ENCODE assay signal across 2 cellular contexts in the genomic region with DNA sequence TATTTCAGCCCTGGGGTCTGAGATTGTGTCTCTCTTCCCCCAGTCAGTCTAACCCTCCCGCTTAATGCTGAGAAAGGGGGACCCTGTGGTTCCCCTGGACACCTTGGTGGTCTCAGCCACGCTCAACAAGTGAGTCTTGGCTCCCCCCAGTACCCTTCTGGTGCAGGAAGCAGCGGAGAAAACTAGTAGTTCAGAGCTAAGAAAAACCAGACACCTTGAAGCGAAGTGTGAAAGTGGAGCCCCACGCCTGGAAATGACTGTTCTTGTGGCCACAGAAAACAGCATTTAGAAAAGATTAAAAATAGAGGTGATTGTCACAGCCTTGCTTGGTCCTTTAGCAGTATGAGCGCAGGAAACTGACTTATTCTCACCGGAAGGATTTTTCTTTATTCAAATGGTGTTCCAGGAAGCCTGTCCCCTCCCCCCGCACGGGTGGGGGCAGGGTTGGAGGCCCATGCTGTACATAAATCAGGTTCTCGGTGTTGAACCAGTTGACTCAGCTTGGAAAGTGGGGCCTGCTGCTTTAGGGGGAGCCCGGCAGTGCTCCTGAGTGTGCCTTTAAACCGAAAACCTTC.
A peak's percentile ranks its signal among the peaks of the same experiment; 100 is the strongest.
TF ChIP-seq lines count a peak whose summit lies in the region.

No MANE protein-coding gene starts in this region.

TF ChIP-seq in K562, 482 proteins besides CTCF, POLR2A, EP300 and RAD21 (continues in another document):
- TF ChIP-seq ARID1B (IDR thresholded peaks at IDR 0.05) (0 out of 2 replicates have a peak, but pooled peaks have one; percentile 23), MXI1 (IDR thresholded peaks at IDR 0.05; ENCODE audit: low read depth, low read length) (0 out of 2 replicates have a peak, but pooled peaks have one; percentile 42), KAT7 (CRISPR knock-in tag; IDR thresholded peaks at IDR 0.05; ENCODE audit: borderline replicate concordance) (no peak), TRIM24 (IDR thresholded peaks at IDR 0.05) (peak in 1 of 2 experiments; percentile 57; a peak in 2 of 4 replicates), SMAD3 (CRISPR knock-in tag; conservative IDR thresholded peaks at IDR 0.05) (no peak), NEUROD1 (IDR thresholded peaks at IDR 0.05; ENCODE audit: borderline replicate concordance, low read depth, low read length, partially characterized antibody) (peak; percentile 49), ZNF780A (CRISPR knock-in tag; IDR thresholded peaks at IDR 0.05) (no peak), ZBTB7A (IDR thresholded peaks at IDR 0.05; ENCODE audit: borderline replicate concordance, control insufficient read depth, low read depth, low read length) (no peak)
- TF ChIP-seq, protein P1, sequence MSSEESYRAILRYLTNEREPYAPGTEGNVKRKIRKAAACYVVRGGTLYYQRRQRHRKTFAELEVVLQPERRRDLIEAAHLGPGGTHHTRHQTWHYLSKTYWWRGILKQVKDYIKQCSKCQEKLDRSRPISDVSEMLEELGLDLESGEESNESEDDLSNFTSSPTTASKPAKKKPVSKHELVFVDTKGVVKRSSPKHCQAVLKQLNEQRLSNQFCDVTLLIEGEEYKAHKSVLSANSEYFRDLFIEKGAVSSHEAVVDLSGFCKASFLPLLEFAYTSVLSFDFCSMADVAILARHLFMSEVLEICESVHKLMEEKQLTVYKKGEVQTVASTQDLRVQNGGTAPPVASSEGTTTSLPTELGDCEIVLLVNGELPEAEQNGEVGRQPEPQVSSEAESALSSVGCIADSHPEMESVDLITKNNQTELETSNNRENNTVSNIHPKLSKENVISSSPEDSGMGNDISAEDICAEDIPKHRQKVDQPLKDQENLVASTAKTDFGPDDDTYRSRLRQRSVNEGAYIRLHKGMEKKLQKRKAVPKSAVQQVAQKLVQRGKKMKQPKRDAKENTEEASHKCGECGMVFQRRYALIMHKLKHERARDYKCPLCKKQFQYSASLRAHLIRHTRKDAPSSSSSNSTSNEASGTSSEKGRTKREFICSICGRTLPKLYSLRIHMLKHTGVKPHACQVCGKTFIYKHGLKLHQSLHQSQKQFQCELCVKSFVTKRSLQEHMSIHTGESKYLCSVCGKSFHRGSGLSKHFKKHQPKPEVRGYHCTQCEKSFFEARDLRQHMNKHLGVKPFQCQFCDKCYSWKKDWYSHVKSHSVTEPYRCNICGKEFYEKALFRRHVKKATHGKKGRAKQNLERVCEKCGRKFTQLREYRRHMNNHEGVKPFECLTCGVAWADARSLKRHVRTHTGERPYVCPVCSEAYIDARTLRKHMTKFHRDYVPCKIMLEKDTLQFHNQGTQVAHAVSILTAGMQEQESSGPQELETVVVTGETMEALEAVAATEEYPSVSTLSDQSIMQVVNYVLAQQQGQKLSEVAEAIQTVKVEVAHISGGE (CRISPR knock-in tag; IDR thresholded peaks at IDR 0.05) = peak; percentile 45 to 69 (median 65); a peak in 5 of 6 replicates
- TF ChIP-seq, protein P2, sequence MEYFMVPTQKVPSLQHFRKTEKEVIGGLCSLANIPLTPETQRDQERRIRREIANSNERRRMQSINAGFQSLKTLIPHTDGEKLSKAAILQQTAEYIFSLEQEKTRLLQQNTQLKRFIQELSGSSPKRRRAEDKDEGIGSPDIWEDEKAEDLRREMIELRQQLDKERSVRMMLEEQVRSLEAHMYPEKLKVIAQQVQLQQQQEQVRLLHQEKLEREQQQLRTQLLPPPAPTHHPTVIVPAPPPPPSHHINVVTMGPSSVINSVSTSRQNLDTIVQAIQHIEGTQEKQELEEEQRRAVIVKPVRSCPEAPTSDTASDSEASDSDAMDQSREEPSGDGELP (CRISPR knock-in tag; IDR thresholded peaks at IDR 0.05; ENCODE audit: borderline replicate concordance) = no peak
- TF ChIP-seq, protein P3, sequence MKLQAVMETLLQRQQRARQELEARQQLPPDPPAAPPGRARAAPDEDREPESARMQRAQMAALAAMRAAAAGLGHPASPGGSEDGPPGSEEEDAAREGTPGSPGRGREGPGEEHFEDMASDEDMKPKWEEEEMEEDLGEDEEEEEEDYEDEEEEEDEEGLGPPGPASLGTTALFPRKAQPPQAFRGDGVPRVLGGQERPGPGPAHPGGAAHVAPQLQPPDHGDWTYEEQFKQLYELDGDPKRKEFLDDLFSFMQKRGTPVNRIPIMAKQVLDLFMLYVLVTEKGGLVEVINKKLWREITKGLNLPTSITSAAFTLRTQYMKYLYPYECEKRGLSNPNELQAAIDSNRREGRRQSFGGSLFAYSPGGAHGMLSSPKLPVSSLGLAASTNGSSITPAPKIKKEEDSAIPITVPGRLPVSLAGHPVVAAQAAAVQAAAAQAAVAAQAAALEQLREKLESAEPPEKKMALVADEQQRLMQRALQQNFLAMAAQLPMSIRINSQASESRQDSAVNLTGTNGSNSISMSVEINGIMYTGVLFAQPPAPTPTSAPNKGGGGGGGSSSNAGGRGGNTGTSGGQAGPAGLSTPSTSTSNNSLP (IDR thresholded peaks at IDR 0.05; ENCODE audit: borderline replicate concordance, low read depth, low read length) = 0 out of 2 replicates have a peak, but pooled peaks have one; percentile 30
- TF ChIP-seq, protein P4, sequence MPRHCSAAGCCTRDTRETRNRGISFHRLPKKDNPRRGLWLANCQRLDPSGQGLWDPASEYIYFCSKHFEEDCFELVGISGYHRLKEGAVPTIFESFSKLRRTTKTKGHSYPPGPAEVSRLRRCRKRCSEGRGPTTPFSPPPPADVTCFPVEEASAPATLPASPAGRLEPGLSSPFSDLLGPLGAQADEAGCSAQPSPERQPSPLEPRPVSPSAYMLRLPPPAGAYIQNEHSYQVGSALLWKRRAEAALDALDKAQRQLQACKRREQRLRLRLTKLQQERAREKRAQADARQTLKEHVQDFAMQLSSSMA (CRISPR knock-in tag; IDR thresholded peaks at IDR 0.05) = no peak
- TF ChIP-seq, protein P5, sequence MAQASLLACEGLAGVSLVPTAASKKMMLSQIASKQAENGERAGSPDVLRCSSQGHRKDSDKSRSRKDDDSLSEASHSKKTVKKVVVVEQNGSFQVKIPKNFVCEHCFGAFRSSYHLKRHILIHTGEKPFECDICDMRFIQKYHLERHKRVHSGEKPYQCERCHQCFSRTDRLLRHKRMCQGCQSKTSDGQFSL (CRISPR knock-in tag; IDR thresholded peaks at IDR 0.05) = peak; percentile 62; the same call in 1 of the 2 replicates
- TF ChIP-seq, protein P5 (tag; IDR thresholded peaks at IDR 0.05) = no peak
- TF ChIP-seq, protein P6, sequence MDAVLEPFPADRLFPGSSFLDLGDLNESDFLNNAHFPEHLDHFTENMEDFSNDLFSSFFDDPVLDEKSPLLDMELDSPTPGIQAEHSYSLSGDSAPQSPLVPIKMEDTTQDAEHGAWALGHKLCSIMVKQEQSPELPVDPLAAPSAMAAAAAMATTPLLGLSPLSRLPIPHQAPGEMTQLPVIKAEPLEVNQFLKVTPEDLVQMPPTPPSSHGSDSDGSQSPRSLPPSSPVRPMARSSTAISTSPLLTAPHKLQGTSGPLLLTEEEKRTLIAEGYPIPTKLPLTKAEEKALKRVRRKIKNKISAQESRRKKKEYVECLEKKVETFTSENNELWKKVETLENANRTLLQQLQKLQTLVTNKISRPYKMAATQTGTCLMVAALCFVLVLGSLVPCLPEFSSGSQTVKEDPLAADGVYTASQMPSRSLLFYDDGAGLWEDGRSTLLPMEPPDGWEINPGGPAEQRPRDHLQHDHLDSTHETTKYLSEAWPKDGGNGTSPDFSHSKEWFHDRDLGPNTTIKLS (IDR thresholded peaks at IDR 0.05; ENCODE audit: borderline replicate concordance, low read depth) = no peak

TF ChIP-seq in HepG2, 621 proteins besides CTCF, POLR2A, EP300 and RAD21 (continues in another document):
- TF ChIP-seq PRPF4 (IDR thresholded peaks at IDR 0.05; ENCODE audit: low read depth, low read length, poor library complexity, severe bottlenecking) (peak; percentile 100), ATF7 (IDR thresholded peaks at IDR 0.05) (no peak), ATF7 (CRISPR knock-in tag; IDR thresholded peaks at IDR 0.05) (no peak), GATAD1 (CRISPR knock-in tag; IDR thresholded peaks at IDR 0.05) (peak; percentile 74), PHF8 (CRISPR knock-in tag; IDR thresholded peaks at IDR 0.05) (no peak), MYC (CRISPR knock-in tag; IDR thresholded peaks at IDR 0.05; ENCODE audit: borderline replicate concordance) (0 out of 2 replicates have a peak, but pooled peaks have one; percentile 14), SPEN (CRISPR knock-in tag; IDR thresholded peaks at IDR 0.05; ENCODE audit: low read depth) (peak; percentile 15; the same call in 1 of the 2 replicates), CC2D1A (CRISPR knock-in tag; IDR thresholded peaks at IDR 0.05) (no peak), ZNF12 (CRISPR knock-in tag; IDR thresholded peaks at IDR 0.05) (0 out of 2 replicates have a peak, but pooled peaks have one; percentile 33), TCF12 (IDR thresholded peaks at IDR 0.05) (no peak), TCF12 (CRISPR knock-in tag; IDR thresholded peaks at IDR 0.05) (no peak), GABPA (IDR thresholded peaks at IDR 0.05; ENCODE audit: low read depth, low read length) (peak; percentile 43; the same call in 1 of the 2 replicates), GABPA (CRISPR knock-in tag; IDR thresholded peaks at IDR 0.05; ENCODE audit: low read depth) (peak; percentile 86), ZNF83 (CRISPR knock-in tag; IDR thresholded peaks at IDR 0.05; ENCODE audit: borderline replicate concordance) (no peak), ZNF781 (CRISPR knock-in tag; IDR thresholded peaks at IDR 0.05; ENCODE audit: borderline replicate concordance, not compliant biosample characterization) (peak; percentile 70), YEATS4 (CRISPR knock-in tag; IDR thresholded peaks at IDR 0.05; ENCODE audit: borderline replicate concordance) (no peak), NONO (IDR thresholded peaks at IDR 0.05) (no peak), NONO (CRISPR knock-in tag; conservative IDR thresholded peaks at IDR 0.05) (no peak), ZNF772 (CRISPR knock-in tag; IDR thresholded peaks at IDR 0.05) (peak; percentile 45; the same call in 1 of the 2 replicates), ZNF383 (CRISPR knock-in tag; IDR thresholded peaks at IDR 0.05; ENCODE audit: borderline replicate concordance) (no peak), SOX6 (IDR thresholded peaks at IDR 0.05) (no peak), SOX6 (CRISPR knock-in tag; IDR thresholded peaks at IDR 0.05) (peak; percentile 32; the same call in 1 of the 2 replicates), SIX4 (CRISPR knock-in tag; IDR thresholded peaks at IDR 0.05) (no peak), KDM2A (CRISPR knock-in tag; IDR thresholded peaks at IDR 0.05; ENCODE audit: borderline replicate concordance, low read depth) (no peak), ELF1 (CRISPR knock-in tag; IDR thresholded peaks at IDR 0.05) (peak; percentile 63), KDM5B (CRISPR knock-in tag; IDR thresholded peaks at IDR 0.05; ENCODE audit: borderline replicate concordance) (0 out of 2 replicates have a peak, but pooled peaks have one; percentile 39), ELF3 (CRISPR knock-in tag; IDR thresholded peaks at IDR 0.05) (peak; percentile 68), ZSCAN31 (CRISPR knock-in tag; IDR thresholded peaks at IDR 0.05; ENCODE audit: low read depth) (no peak), ATF7-NPFF (CRISPR knock-in tag; IDR thresholded peaks at IDR 0.05; ENCODE audit: low read depth) (no peak), ZNF431 (CRISPR knock-in tag; IDR thresholded peaks at IDR 0.05; ENCODE audit: borderline replicate concordance, low read depth) (no peak), CENPT (CRISPR knock-in tag; IDR thresholded peaks at IDR 0.05; ENCODE audit: low read depth) (0 out of 2 replicates have a peak, but pooled peaks have one; percentile 4)
- TF ChIP-seq, protein P7, sequence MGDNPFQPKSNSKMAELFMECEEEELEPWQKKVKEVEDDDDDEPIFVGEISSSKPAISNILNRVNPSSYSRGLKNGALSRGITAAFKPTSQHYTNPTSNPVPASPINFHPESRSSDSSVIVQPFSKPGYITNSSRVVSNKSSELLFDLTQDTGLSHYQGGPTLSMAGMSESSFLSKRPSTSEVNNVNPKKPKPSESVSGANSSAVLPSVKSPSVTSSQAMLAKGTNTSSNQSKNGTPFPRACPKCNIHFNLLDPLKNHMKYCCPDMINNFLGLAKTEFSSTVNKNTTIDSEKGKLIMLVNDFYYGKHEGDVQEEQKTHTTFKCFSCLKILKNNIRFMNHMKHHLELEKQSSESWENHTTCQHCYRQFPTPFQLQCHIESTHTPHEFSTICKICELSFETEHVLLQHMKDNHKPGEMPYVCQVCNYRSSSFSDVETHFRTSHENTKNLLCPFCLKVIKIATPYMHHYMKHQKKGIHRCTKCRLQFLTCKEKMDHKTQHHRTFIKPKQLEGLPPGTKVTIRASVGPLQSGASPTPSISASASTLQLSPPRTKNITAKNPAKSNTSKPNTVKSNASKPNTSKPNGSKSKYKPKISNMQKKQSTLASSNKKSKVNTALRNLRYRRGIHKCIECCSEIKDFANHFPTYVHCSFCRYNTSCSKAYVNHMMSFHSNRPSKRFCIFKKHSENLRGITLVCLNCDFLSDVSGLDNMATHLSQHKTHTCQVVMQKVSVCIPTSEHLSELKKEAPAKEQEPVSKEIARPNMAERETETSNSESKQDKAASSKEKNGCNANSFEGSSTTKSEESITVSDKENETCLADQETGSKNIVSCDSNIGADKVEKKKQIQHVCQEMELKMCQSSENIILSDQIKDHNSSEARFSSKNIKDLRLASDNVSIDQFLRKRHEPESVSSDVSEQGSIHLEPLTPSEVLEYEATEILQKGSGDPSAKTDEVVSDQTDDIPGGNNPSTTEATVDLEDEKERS (CRISPR knock-in tag; IDR thresholded peaks at IDR 0.05) = 0 out of 2 replicates have a peak, but pooled peaks have one; percentile 51
- TF ChIP-seq, protein P8, sequence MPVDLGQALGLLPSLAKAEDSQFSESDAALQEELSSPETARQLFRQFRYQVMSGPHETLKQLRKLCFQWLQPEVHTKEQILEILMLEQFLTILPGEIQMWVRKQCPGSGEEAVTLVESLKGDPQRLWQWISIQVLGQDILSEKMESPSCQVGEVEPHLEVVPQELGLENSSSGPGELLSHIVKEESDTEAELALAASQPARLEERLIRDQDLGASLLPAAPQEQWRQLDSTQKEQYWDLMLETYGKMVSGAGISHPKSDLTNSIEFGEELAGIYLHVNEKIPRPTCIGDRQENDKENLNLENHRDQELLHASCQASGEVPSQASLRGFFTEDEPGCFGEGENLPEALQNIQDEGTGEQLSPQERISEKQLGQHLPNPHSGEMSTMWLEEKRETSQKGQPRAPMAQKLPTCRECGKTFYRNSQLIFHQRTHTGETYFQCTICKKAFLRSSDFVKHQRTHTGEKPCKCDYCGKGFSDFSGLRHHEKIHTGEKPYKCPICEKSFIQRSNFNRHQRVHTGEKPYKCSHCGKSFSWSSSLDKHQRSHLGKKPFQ (CRISPR knock-in tag; IDR thresholded peaks at IDR 0.05; ENCODE audit: insufficient replicate concordance) = peak; percentile 66
- TF ChIP-seq, protein P9, sequence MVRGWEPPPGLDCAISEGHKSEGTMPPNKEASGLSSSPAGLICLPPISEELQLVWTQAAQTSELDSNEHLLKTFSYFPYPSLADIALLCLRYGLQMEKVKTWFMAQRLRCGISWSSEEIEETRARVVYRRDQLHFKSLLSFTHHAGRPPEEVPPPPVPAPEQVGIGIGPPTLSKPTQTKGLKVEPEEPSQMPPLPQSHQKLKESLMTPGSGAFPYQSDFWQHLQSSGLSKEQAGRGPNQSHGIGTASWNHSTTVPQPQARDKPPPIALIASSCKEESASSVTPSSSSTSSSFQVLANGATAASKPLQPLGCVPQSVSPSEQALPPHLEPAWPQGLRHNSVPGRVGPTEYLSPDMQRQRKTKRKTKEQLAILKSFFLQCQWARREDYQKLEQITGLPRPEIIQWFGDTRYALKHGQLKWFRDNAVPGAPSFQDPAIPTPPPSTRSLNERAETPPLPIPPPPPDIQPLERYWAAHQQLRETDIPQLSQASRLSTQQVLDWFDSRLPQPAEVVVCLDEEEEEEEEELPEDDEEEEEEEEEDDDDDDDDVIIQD (CRISPR knock-in tag; IDR thresholded peaks at IDR 0.05; ENCODE audit: low read depth) = 0 out of 2 replicates have a peak, but pooled peaks have one; percentile 14
